8 cellular contexts compared by ENCODE assay signal in genomic region chr14:60648169-60648933, GRCh38. TPM values are rescaled to one million over a fixed set of nuclear protein-coding genes. Genes with fewer than 3 reads are reported as not detected.
DNase-seq lines count a peak whose midpoint lies in the region; ATAC-seq and TF ChIP-seq lines count a peak whose summit lies in the region.
"Had no signal": no experiment of that assay in that cellular context is flagged by ENCODE, and none has a peak within 500 bp of the region (broad histone marks: within the 10 kb centered on the region; RNA-seq: fewer than 3 reads in every experiment).

No MANE protein-coding gene starts in this region.

- no peaks in the 10 kb centered on the region for H3K9me3 ChIP-seq in PC-3 (ENCODE audit: low read length)
- no peaks in the 10 kb centered on the region for H3K9me3 ChIP-seq in esophagus muscularis mucosa
- no peaks in the 10 kb centered on the region for H3K9me3 ChIP-seq in Karpas-422 (ENCODE audit: low read length)

- peak overlapping the region; percentile 96 for H2AFZ ChIP-seq in PC-3 (ENCODE audit: low read length)
- no peak overlapping the region for H2AFZ ChIP-seq in Karpas-422 (ENCODE audit: low read length)

- intact Hi-C loops in PC-3 (cut with micrococcal nuclease) (loop anchor here (2.0 to 5.0 kb wide), 5 partner anchors 319 to 604 kb away; partner anchors contain the start of genes SLC38A6 and TRMT5), esophagus muscularis mucosa (cut with DNase I) (no loop called here)

- H3K9me2 ChIP-seq in PC-3 (replicated peaks; ENCODE audit: low read length) (no peaks in the 10 kb centered on the region), Karpas-422 (replicated peaks; ENCODE audit: insufficient read depth, low read length) (no peaks in the 10 kb centered on the region)

- no peaks in the 10 kb centered on the region for H3K36me3 ChIP-seq in PC-3 (ENCODE audit: low read depth, low read length)
- H3K36me3 ChIP-seq in esophagus muscularis mucosa = no peaks in the 10 kb centered on the region
- H3K36me3 ChIP-seq in rectal smooth muscle tissue (ENCODE audit: control insufficient read depth, insufficient read depth, low read length) = no peaks in the 10 kb centered on the region
- H3K36me3 ChIP-seq in Karpas-422 (ENCODE audit: insufficient read depth, low read length) = no peaks in the 10 kb centered on the region

- TF ChIP-seq CTCF in GM13977 (IDR thresholded peaks at IDR 0.05; ENCODE audit: extremely low read depth, insufficient read depth, missing control alignments) (no peak), PC-3 (conservative IDR thresholded peaks at IDR 0.05; ENCODE audit: low read depth, low read length) (peak; percentile 45), esophagus muscularis mucosa (IDR thresholded peaks at IDR 0.05) (no peak)

- 2% methylated on average over 7 of the region's 63 CpGs for WGBS in esophagus muscularis mucosa

- H3K27ac ChIP-seq in PC-3 (ENCODE audit: low read length) (no peak overlapping the region), esophagus muscularis mucosa (replicated peaks in 1 of 4) (peak overlapping the region in 1 of 4 donors; percentile 37), rectal smooth muscle tissue (ENCODE audit: low read depth, low read length) (no peak overlapping the region), Karpas-422 (ENCODE audit: low read length) (no peak overlapping the region)

- CTCF ChIA-PET in PC-3 (lab: Charles Lee) = interaction anchor here (1.0 to 2.4 kb wide), 2 partner anchors 16 to 23 kb away, joined by 4 to 14 read pairs; no protein-coding TSS in a partner anchor

- TF ChIP-seq EP300 in esophagus muscularis mucosa (IDR thresholded peaks at IDR 0.05) = no peak

- H3K9ac ChIP-seq in PC-3 (ENCODE audit: low read length) (peak overlapping the region; percentile 76), rectal smooth muscle tissue (ENCODE audit: low read length) (no peak overlapping the region), Karpas-422 (ENCODE audit: low read length) (no peak overlapping the region)

- 0 out of 2 replicates have a peak, but pooled peaks cover 4% of the 10 kb centered on the region for H4K20me1 ChIP-seq in PC-3 (ENCODE audit: low read length)
- H4K20me1 ChIP-seq in Karpas-422 (ENCODE audit: insufficient read depth, low read depth, low read length) = no peaks in the 10 kb centered on the region

- TF ChIP-seq POLR2A in esophagus muscularis mucosa (IDR thresholded peaks at IDR 0.05; ENCODE audit: low read depth) = no peak

- H3K4me2 ChIP-seq in PC-3 (ENCODE audit: low read length) (peak overlapping the region; percentile 97), Karpas-422 (ENCODE audit: low read depth, low read length, poor library complexity, severe bottlenecking) (no peak overlapping the region)

- H3K4me3 ChIP-seq in PC-3 (ENCODE audit: low read length) (peak overlapping the region; percentile 75), esophagus muscularis mucosa (peak overlapping the region; percentile 53 to 65 (median 56)), rectal smooth muscle tissue (ENCODE audit: low read length) (peak overlapping the region; percentile 61), Karpas-422 (ENCODE audit: low read length) (no peak overlapping the region; the same call in 1 of the 2 replicates)

- H3K79me2 ChIP-seq in PC-3 (ENCODE audit: low read length) (peaks cover 55% of the 10 kb centered on the region), Karpas-422 (ENCODE audit: low read length) (no peaks in the 10 kb centered on the region)

- in situ Hi-C loops in GM13977 (cut with MboI; ENCODE audit: low pct_unique_long_range_greater_than_20kb, low sequenced_read_pairs, unreplicated experiment) = no loop called here

- BruUV-seq in PC-3 (replicated peaks; lab: Mats Ljungman, UMichigan) = no TSS peak

- POLR2A ChIA-PET in PC-3 (lab: Charles Lee; ENCODE audit: unreplicated experiment) = interaction anchor here (0.6 kb wide), 4 partner anchors 9 to 159 kb away, joined by 3 to 4 read pairs (median 3); no protein-coding TSS in a partner anchor

- peak; percentile 2 for ATAC-seq in PC-3
- no peak for ATAC-seq in GM19328 (IDR thresholded peaks at IDR 0.05; ENCODE audit: unreplicated experiment)

- peaks cover 21% of the 10 kb centered on the region for H3K4me1 ChIP-seq in PC-3 (ENCODE audit: insufficient read depth, low read length)
- H3K4me1 ChIP-seq in esophagus muscularis mucosa = peaks cover 31 to 64% (median 57%) of the 10 kb centered on the region in 4 donors
- H3K4me1 ChIP-seq in rectal smooth muscle tissue (ENCODE audit: control insufficient read depth, insufficient read depth, low read length) = no peaks in the 10 kb centered on the region
- peaks cover 33% of the 10 kb centered on the region for H3K4me1 ChIP-seq in Karpas-422 (ENCODE audit: low read length)

- no peaks in the 10 kb centered on the region for H3F3A ChIP-seq in PC-3 (ENCODE audit: low read length, unreplicated experiment)

- DNase-seq in GM13977 (ENCODE audit: low spot score) = peak; percentile 41
- peak; percentile 51 for DNase-seq in PC-3
- DNase-seq in esophagus muscularis mucosa (ENCODE audit: extremely low spot score) = no peak
- DNase-seq in Karpas-422 = no peak
- DNase-seq in globus pallidus (ENCODE audit: low spot score) = no peak

- H3K27me3 ChIP-seq in PC-3 (ENCODE audit: low read length) (no peaks in the 10 kb centered on the region), esophagus muscularis mucosa (peaks cover 22 to 100% (median 94%) of the 10 kb centered on the region in 4 donors), rectal smooth muscle tissue (ENCODE audit: control insufficient read depth, insufficient read depth, low read length) (peaks cover 67% of the 10 kb centered on the region), Karpas-422 (ENCODE audit: low read length) (no peaks in the 10 kb centered on the region)

RNA-seq across cellular contexts. Expression of gene SIX1, which starts 0.9 kb away (rescaled TPM):
- total RNA-seq in PC-3 (2014; rRNA removed) (16.5 and 18.2 TPM in 2 replicates), esophagus muscularis mucosa (under 1 TPM; 0.42 to 0.58 (median 0.48) TPM)
- total RNA-seq in Karpas-422 (2014; rRNA removed; shearing (Covaris generic); ENCODE audit: low replicate concordance) = 0.18 and 0.56 TPM in 2 replicates
- total RNA-seq: activated CD8-positive, alpha-beta memory T cell treated with anti-CD3 and anti-CD28 coated beads for 36 hours had no signal

Comparison
In these comparisons a context has a peak if more than half of its experiments do, and no peak if none do; other contexts are left out.
1. DNase-seq: peak in GM13977 (single experiment) and PC-3 (single experiment); none in esophagus muscularis mucosa (single experiment), Karpas-422 (single experiment) and globus pallidus (single experiment).
2. RNA of gene SIX1, which starts 0.9 kb away (total RNA-seq): 16.5 to 18.2 TPM in PC-3; 0.18 to 0.56 TPM in Karpas-422 and 0.42 to 0.58 TPM in esophagus muscularis mucosa; every median in the first group is over 10 times any median in the second.